ENCODE assay signal across 1 cellular context in the genomic region with DNA sequence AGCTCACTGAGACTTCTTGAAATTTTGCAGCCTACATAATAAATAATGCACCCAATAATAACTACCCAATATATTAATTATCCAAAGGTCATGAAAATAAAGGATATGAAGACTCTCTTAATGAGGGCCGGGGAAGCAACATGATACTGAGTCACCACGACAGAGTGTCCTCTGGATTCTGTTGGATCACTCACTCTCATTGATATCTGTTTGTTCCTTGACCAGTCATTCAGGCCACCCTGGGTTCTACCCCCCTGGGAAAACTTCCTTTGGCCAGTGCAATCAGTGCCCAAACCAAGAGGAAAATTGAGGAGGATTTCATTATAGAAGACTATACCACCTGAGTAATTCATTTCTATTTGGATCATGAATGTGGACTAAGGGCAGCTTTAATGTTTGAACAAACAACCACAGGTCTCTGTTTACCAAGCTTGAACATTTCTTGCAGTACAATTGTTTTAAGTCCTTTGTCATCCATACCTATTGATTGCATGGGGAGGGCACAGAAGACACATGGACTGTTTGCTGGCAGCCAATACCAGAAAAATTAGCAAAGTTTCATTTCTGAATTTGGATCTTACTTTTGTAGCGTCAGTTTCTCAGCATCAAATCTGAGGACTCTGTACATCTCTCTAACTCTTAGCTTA.
TF ChIP-seq lines count a peak whose summit lies in the region.

No MANE protein-coding gene starts in this region.

TF ChIP-seq in HepG2, 621 proteins besides CTCF, POLR2A, EP300 and RAD21 (continued from another document):
- no peak for TF ChIP-seq DNMT1 (CRISPR knock-in tag; IDR thresholded peaks at IDR 0.05)
- no peak for TF ChIP-seq PBX2 (CRISPR knock-in tag; IDR thresholded peaks at IDR 0.05)
- no peak for TF ChIP-seq HNRNPK (IDR thresholded peaks at IDR 0.05; ENCODE audit: low read depth, low read length, poor library complexity, severe bottlenecking)
- TF ChIP-seq MLXIP (CRISPR knock-in tag; IDR thresholded peaks at IDR 0.05; ENCODE audit: borderline replicate concordance), result no peak
- TF ChIP-seq ZNF296 (CRISPR knock-in tag; conservative IDR thresholded peaks at IDR 0.05), result no peak
- TF ChIP-seq RBM39 (IDR thresholded peaks at IDR 0.05; ENCODE audit: low read depth, low read length, poor library complexity, severe bottlenecking), result no peak
- no peak for TF ChIP-seq ZNF781 (CRISPR knock-in tag; IDR thresholded peaks at IDR 0.05; ENCODE audit: borderline replicate concordance, not compliant biosample characterization)
- TF ChIP-seq CAMTA2 (CRISPR knock-in tag; IDR thresholded peaks at IDR 0.05; ENCODE audit: borderline replicate concordance), result no peak
- TF ChIP-seq SOX5 (CRISPR knock-in tag; IDR thresholded peaks at IDR 0.05; ENCODE audit: borderline replicate concordance), result peak; percentile 69
- TF ChIP-seq, protein P1, sequence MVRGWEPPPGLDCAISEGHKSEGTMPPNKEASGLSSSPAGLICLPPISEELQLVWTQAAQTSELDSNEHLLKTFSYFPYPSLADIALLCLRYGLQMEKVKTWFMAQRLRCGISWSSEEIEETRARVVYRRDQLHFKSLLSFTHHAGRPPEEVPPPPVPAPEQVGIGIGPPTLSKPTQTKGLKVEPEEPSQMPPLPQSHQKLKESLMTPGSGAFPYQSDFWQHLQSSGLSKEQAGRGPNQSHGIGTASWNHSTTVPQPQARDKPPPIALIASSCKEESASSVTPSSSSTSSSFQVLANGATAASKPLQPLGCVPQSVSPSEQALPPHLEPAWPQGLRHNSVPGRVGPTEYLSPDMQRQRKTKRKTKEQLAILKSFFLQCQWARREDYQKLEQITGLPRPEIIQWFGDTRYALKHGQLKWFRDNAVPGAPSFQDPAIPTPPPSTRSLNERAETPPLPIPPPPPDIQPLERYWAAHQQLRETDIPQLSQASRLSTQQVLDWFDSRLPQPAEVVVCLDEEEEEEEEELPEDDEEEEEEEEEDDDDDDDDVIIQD (CRISPR knock-in tag; IDR thresholded peaks at IDR 0.05; ENCODE audit: low read depth), result no peak
- no peak for TF ChIP-seq ZNF335 (CRISPR knock-in tag; IDR thresholded peaks at IDR 0.05)
- TF ChIP-seq SOX13 (IDR thresholded peaks at IDR 0.05), result no peak
- peak in 1 of 2 experiments; percentile 69; a peak in 2 of 4 replicates for TF ChIP-seq SOX13 (CRISPR knock-in tag; conservative IDR thresholded peaks at IDR 0.05 in 1 of 2, IDR thresholded peaks at IDR 0.05 in 1 of 2)
